In the genomic region with DNA sequence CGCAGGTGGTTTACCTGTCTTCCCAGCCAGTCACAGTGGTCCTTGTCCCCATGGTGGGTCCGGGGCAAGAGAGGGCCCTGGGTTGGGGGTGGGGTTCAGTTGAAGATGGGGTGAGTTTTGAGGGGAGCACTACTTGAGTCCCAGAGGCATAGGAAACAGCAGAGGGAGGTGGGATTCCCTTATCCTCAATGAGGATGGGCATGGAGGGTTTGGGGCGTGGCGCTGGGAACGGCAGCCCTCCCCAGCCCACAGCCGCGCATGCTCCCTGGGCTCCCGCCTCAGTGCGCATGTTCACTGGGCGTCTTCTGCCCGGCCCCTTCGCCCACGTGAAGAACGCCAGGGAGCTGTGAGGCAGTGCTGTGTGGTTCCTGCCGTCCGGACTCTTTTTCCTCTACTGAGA, we compare ENCODE assay signal across 2 cellular contexts. TPM values are rescaled to one million over a fixed set of nuclear protein-coding genes. Genes with fewer than 3 reads are reported as not detected.
"Had no signal": no experiment of that assay in that cellular context is flagged by ENCODE, and none has a peak within 500 bp of the region (broad histone marks: within the 10 kb centered on the region; RNA-seq: fewer than 3 reads in every experiment).

GAGE12E (plus strand) TSS at position 301 of the 400 bp plus-strand sequence. CDS start 1,155 bp downstream, outside the sequence.

RNA-seq across cellular contexts. Expression of gene GAGE12E, which starts in this region (rescaled TPM):
- total RNA-seq: G401, GM12878 had no signal
- polyA plus RNA-seq: GM12878 had no signal
